1 cellular context compared by ENCODE assay signal in the genomic region with DNA sequence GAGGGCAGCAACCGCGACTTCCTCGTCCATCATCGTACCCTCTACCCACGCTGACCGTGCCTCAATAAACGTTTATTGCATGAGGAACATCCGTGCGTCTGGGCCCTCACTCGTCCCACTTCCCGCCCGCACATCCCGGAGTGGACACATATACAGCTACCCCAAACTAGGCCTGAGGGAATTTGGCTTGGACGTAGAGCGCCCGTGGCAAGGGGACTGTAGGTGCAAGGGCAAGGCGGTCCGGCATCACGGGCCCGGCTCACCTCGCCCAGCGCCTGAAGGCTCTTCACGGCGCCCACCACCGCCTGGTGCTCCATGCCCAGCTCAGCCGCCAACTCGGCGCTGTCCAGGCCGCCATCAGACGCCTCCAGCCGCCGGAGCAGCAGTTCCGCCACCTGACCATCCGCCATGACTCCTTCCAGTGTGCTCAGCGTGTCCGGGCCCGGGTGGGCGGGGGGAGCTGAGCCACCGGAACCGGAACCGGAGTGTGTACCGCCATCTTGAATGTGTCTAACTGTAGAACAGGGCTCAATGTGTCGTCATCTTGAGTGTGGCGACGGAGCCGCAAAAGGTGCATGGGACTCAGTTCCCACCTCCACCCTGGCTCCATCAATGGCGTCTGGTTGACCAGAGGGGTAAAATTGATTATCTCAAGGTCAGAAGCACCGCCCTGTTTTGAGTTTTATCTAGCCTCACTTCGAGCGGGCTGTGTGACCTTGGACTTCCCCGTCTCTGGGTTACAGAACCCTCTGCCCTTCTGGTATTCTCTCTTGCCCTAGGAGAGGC.
TF ChIP-seq lines count a peak whose summit lies in the region.

A gene (minus strand): TSS at position 425 of the 786 bp plus-strand sequence. CDS start 15 bp downstream, at position 410.

TF ChIP-seq in HepG2, 621 proteins besides CTCF, POLR2A, EP300 and RAD21 (continued from another document and continues in another):
- TF ChIP-seq, protein P1, sequence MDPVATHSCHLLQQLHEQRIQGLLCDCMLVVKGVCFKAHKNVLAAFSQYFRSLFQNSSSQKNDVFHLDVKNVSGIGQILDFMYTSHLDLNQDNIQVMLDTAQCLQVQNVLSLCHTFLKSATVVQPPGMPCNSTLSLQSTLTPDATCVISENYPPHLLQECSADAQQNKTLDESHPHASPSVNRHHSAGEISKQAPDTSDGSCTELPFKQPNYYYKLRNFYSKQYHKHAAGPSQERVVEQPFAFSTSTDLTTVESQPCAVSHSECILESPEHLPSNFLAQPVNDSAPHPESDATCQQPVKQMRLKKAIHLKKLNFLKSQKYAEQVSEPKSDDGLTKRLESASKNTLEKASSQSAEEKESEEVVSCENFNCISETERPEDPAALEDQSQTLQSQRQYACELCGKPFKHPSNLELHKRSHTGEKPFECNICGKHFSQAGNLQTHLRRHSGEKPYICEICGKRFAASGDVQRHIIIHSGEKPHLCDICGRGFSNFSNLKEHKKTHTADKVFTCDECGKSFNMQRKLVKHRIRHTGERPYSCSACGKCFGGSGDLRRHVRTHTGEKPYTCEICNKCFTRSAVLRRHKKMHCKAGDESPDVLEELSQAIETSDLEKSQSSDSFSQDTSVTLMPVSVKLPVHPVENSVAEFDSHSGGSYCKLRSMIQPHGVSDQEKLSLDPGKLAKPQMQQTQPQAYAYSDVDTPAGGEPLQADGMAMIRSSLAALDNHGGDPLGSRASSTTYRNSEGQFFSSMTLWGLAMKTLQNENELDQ (CRISPR knock-in tag; IDR thresholded peaks at IDR 0.05; ENCODE audit: borderline replicate concordance), result no peak
- peak; percentile 74; the same call in 1 of the 2 replicates for TF ChIP-seq ZFP41 (CRISPR knock-in tag; IDR thresholded peaks at IDR 0.05; ENCODE audit: borderline replicate concordance)
- peak; percentile 53 for TF ChIP-seq TEAD3 (CRISPR knock-in tag; optimal IDR thresholded peaks at IDR 0.05; ENCODE audit: borderline replicate concordance)
- peak; percentile 65 for TF ChIP-seq ZNF143 (CRISPR knock-in tag; IDR thresholded peaks at IDR 0.05)
- TF ChIP-seq, protein P2, sequence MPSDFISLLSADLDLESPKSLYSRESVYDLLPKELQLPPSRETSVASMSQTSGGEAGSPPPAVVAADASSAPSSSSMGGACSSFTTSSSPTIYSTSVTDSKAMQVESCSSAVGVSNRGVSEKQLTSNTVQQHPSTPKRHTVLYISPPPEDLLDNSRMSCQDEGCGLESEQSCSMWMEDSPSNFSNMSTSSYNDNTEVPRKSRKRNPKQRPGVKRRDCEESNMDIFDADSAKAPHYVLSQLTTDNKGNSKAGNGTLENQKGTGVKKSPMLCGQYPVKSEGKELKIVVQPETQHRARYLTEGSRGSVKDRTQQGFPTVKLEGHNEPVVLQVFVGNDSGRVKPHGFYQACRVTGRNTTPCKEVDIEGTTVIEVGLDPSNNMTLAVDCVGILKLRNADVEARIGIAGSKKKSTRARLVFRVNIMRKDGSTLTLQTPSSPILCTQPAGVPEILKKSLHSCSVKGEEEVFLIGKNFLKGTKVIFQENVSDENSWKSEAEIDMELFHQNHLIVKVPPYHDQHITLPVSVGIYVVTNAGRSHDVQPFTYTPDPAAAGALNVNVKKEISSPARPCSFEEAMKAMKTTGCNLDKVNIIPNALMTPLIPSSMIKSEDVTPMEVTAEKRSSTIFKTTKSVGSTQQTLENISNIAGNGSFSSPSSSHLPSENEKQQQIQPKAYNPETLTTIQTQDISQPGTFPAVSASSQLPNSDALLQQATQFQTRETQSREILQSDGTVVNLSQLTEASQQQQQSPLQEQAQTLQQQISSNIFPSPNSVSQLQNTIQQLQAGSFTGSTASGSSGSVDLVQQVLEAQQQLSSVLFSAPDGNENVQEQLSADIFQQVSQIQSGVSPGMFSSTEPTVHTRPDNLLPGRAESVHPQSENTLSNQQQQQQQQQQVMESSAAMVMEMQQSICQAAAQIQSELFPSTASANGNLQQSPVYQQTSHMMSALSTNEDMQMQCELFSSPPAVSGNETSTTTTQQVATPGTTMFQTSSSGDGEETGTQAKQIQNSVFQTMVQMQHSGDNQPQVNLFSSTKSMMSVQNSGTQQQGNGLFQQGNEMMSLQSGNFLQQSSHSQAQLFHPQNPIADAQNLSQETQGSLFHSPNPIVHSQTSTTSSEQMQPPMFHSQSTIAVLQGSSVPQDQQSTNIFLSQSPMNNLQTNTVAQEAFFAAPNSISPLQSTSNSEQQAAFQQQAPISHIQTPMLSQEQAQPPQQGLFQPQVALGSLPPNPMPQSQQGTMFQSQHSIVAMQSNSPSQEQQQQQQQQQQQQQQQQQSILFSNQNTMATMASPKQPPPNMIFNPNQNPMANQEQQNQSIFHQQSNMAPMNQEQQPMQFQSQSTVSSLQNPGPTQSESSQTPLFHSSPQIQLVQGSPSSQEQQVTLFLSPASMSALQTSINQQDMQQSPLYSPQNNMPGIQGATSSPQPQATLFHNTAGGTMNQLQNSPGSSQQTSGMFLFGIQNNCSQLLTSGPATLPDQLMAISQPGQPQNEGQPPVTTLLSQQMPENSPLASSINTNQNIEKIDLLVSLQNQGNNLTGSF (CRISPR knock-in tag; IDR thresholded peaks at IDR 0.05), result peak; percentile 23; the same call in 1 of the 2 replicates
- TF ChIP-seq TBX3 (IDR thresholded peaks at IDR 0.05; ENCODE audit: borderline replicate concordance), result no peak
- 0 out of 2 replicates have a peak, but pooled peaks have one; percentile 27 for TF ChIP-seq ZNF530 (CRISPR knock-in tag; IDR thresholded peaks at IDR 0.05; ENCODE audit: low read depth)
- TF ChIP-seq AKAP8 (CRISPR knock-in tag; IDR thresholded peaks at IDR 0.05), result no peak
- TF ChIP-seq TOPORS (CRISPR knock-in tag; IDR thresholded peaks at IDR 0.05), result peak; percentile 87
- TF ChIP-seq ZNF556 (CRISPR knock-in tag; IDR thresholded peaks at IDR 0.05; ENCODE audit: borderline replicate concordance), result peak; percentile 62; the same call in 1 of the 2 replicates
- TF ChIP-seq NCOA2 (CRISPR knock-in tag; IDR thresholded peaks at IDR 0.05), result 0 out of 2 replicates have a peak, but pooled peaks have one; percentile 38
- no peak for TF ChIP-seq ZNF207 (IDR thresholded peaks at IDR 0.05; ENCODE audit: borderline replicate concordance)
- TF ChIP-seq, protein P3, sequence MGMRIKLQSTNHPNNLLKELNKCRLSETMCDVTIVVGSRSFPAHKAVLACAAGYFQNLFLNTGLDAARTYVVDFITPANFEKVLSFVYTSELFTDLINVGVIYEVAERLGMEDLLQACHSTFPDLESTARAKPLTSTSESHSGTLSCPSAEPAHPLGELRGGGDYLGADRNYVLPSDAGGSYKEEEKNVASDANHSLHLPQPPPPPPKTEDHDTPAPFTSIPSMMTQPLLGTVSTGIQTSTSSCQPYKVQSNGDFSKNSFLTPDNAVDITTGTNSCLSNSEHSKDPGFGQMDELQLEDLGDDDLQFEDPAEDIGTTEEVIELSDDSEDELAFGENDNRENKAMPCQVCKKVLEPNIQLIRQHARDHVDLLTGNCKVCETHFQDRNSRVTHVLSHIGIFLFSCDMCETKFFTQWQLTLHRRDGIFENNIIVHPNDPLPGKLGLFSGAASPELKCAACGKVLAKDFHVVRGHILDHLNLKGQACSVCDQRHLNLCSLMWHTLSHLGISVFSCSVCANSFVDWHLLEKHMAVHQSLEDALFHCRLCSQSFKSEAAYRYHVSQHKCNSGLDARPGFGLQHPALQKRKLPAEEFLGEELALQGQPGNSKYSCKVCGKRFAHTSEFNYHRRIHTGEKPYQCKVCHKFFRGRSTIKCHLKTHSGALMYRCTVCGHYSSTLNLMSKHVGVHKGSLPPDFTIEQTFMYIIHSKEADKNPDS (CRISPR knock-in tag; IDR thresholded peaks at IDR 0.05), result no peak
- 0 out of 2 replicates have a peak, but pooled peaks have one; percentile 22 for TF ChIP-seq ZNF569 (CRISPR knock-in tag; IDR thresholded peaks at IDR 0.05; ENCODE audit: borderline replicate concordance)
- peak; percentile 83 for TF ChIP-seq HDAC1 (CRISPR knock-in tag; IDR thresholded peaks at IDR 0.05)
- no peak; the same call in 1 of the 2 replicates for TF ChIP-seq ZBTB1 (CRISPR knock-in tag; IDR thresholded peaks at IDR 0.05; ENCODE audit: borderline replicate concordance)
- TF ChIP-seq GPN1 (CRISPR knock-in tag; IDR thresholded peaks at IDR 0.05; ENCODE audit: borderline replicate concordance), result no peak; the same call in 1 of the 2 replicates
- peak; percentile 56; the same call in 1 of the 2 replicates for TF ChIP-seq CEBPG (CRISPR knock-in tag; IDR thresholded peaks at IDR 0.05)
- no peak for TF ChIP-seq PTBP1 (IDR thresholded peaks at IDR 0.05; ENCODE audit: low read depth, low read length, poor library complexity, severe bottlenecking)
- TF ChIP-seq, protein P4, sequence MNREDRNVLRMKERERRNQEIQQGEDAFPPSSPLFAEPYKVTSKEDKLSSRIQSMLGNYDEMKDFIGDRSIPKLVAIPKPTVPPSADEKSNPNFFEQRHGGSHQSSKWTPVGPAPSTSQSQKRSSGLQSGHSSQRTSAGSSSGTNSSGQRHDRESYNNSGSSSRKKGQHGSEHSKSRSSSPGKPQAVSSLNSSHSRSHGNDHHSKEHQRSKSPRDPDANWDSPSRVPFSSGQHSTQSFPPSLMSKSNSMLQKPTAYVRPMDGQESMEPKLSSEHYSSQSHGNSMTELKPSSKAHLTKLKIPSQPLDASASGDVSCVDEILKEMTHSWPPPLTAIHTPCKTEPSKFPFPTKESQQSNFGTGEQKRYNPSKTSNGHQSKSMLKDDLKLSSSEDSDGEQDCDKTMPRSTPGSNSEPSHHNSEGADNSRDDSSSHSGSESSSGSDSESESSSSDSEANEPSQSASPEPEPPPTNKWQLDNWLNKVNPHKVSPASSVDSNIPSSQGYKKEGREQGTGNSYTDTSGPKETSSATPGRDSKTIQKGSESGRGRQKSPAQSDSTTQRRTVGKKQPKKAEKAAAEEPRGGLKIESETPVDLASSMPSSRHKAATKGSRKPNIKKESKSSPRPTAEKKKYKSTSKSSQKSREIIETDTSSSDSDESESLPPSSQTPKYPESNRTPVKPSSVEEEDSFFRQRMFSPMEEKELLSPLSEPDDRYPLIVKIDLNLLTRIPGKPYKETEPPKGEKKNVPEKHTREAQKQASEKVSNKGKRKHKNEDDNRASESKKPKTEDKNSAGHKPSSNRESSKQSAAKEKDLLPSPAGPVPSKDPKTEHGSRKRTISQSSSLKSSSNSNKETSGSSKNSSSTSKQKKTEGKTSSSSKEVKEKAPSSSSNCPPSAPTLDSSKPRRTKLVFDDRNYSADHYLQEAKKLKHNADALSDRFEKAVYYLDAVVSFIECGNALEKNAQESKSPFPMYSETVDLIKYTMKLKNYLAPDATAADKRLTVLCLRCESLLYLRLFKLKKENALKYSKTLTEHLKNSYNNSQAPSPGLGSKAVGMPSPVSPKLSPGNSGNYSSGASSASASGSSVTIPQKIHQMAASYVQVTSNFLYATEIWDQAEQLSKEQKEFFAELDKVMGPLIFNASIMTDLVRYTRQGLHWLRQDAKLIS (CRISPR knock-in tag; IDR thresholded peaks at IDR 0.05), result no peak; the same call in 1 of the 2 replicates
- no peak for TF ChIP-seq RBAK (CRISPR knock-in tag; IDR thresholded peaks at IDR 0.05)
- TF ChIP-seq SUZ12 (IDR thresholded peaks at IDR 0.05; ENCODE audit: low read depth, low read length), result no peak
- TF ChIP-seq, protein P5, sequence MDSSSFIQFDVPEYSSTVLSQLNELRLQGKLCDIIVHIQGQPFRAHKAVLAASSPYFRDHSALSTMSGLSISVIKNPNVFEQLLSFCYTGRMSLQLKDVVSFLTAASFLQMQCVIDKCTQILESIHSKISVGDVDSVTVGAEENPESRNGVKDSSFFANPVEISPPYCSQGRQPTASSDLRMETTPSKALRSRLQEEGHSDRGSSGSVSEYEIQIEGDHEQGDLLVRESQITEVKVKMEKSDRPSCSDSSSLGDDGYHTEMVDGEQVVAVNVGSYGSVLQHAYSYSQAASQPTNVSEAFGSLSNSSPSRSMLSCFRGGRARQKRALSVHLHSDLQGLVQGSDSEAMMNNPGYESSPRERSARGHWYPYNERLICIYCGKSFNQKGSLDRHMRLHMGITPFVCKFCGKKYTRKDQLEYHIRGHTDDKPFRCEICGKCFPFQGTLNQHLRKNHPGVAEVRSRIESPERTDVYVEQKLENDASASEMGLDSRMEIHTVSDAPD (CRISPR knock-in tag; IDR thresholded peaks at IDR 0.05), result 0 out of 2 replicates have a peak, but pooled peaks have one; percentile 43
- TF ChIP-seq ZNF350 (CRISPR knock-in tag; IDR thresholded peaks at IDR 0.05; ENCODE audit: borderline replicate concordance, low read depth), result peak; percentile 78; the same call in 1 of the 2 replicates
- TF ChIP-seq, protein P6, sequence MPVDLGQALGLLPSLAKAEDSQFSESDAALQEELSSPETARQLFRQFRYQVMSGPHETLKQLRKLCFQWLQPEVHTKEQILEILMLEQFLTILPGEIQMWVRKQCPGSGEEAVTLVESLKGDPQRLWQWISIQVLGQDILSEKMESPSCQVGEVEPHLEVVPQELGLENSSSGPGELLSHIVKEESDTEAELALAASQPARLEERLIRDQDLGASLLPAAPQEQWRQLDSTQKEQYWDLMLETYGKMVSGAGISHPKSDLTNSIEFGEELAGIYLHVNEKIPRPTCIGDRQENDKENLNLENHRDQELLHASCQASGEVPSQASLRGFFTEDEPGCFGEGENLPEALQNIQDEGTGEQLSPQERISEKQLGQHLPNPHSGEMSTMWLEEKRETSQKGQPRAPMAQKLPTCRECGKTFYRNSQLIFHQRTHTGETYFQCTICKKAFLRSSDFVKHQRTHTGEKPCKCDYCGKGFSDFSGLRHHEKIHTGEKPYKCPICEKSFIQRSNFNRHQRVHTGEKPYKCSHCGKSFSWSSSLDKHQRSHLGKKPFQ (CRISPR knock-in tag; IDR thresholded peaks at IDR 0.05; ENCODE audit: insufficient replicate concordance), result peak; percentile 93
- TF ChIP-seq NR1H2 (CRISPR knock-in tag; IDR thresholded peaks at IDR 0.05; ENCODE audit: borderline replicate concordance, low read depth), result no peak
- TF ChIP-seq KAT2B (IDR thresholded peaks at IDR 0.05; ENCODE audit: borderline replicate concordance, low read depth, low read length), result no peak
- TF ChIP-seq ISL2 (CRISPR knock-in tag; IDR thresholded peaks at IDR 0.05), result no peak
- no peak for TF ChIP-seq ZNF496 (CRISPR knock-in tag; IDR thresholded peaks at IDR 0.05; ENCODE audit: insufficient replicate concordance)
- TF ChIP-seq, protein P7, sequence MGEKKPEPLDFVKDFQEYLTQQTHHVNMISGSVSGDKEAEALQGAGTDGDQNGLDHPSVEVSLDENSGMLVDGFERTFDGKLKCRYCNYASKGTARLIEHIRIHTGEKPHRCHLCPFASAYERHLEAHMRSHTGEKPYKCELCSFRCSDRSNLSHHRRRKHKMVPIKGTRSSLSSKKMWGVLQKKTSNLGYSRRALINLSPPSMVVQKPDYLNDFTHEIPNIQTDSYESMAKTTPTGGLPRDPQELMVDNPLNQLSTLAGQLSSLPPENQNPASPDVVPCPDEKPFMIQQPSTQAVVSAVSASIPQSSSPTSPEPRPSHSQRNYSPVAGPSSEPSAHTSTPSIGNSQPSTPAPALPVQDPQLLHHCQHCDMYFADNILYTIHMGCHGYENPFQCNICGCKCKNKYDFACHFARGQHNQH (CRISPR knock-in tag; IDR thresholded peaks at IDR 0.05), result peak; percentile 42; the same call in 1 of the 2 replicates
- peak; percentile 89 for TF ChIP-seq ZFY (CRISPR knock-in tag; IDR thresholded peaks at IDR 0.05)
- TF ChIP-seq ZFAT (CRISPR knock-in tag; conservative IDR thresholded peaks at IDR 0.05), result no peak
- peak; percentile 24; the same call in 1 of the 2 replicates for TF ChIP-seq SIX1 (CRISPR knock-in tag; IDR thresholded peaks at IDR 0.05; ENCODE audit: borderline replicate concordance)
- no peak for TF ChIP-seq HOXA7 (CRISPR knock-in tag; IDR thresholded peaks at IDR 0.05)
- TF ChIP-seq CHD4 (IDR thresholded peaks at IDR 0.05; ENCODE audit: borderline replicate concordance, low read length), result no peak
- no peak for TF ChIP-seq FOXJ3 (CRISPR knock-in tag; IDR thresholded peaks at IDR 0.05; ENCODE audit: borderline replicate concordance)
- TF ChIP-seq, protein P8, sequence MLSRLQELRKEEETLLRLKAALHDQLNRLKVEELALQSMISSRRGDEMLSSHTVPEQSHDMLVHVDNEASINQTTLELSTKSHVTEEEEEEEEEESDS (CRISPR knock-in tag; IDR thresholded peaks at IDR 0.05; ENCODE audit: borderline replicate concordance), result no peak
